18 cellular contexts compared by ENCODE assay signal in the genomic region with DNA sequence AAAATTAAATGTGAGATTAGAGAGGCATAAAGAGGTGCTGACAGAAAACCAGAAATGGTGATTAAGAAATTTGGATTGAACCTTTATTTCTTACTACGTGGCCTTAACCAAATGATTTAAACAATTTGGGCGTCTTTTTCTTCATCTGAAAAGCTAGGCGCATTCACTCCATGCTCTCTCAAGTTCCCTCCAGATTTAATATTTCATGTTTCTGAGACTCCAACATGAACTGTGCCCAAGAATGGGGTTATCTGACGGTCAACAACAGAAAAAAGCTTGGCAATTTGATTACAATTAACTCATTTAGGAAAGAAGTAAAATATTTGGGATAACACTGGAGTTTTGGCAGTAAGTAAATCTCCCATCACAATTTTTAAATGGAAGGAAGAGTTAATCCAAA.
DNase-seq lines count a peak whose midpoint lies in the region; ATAC-seq and TF ChIP-seq lines count a peak whose summit lies in the region.
"Had no signal": no experiment of that assay in that cellular context is flagged by ENCODE, and none has a peak within 500 bp of the region (broad histone marks: within the 10 kb centered on the region; RNA-seq: fewer than 3 reads in every experiment).

No MANE protein-coding gene starts in this region.

- TF ChIP-seq CTCF in esophagus squamous epithelium (IDR thresholded peaks at IDR 0.05) = no peak
- no peak for TF ChIP-seq CTCF in lower lobe of right lung (IDR thresholded peaks at IDR 0.05)
- TF ChIP-seq CTCF in stomach (IDR thresholded peaks at IDR 0.05) = no peak
- TF ChIP-seq CTCF in CD8-positive, alpha-beta T cell (IDR thresholded peaks at IDR 0.05) = no peak

- ATAC-seq in lower lobe of right lung (no peak), GM21619 (IDR thresholded peaks at IDR 0.05; ENCODE audit: unreplicated experiment) (no peak), GM18858 (IDR thresholded peaks at IDR 0.05; ENCODE audit: unreplicated experiment) (no peak)
- no peak for ATAC-seq in CD8-positive, alpha-beta T cell

- 63 to 70% methylated on average over 4 of the region's 4 CpGs for WGBS in esophagus squamous epithelium, 2 donors
- 77 to 88% (median 82%) methylated on average over 4 of the region's 4 CpGs for WGBS in stomach, 5 donors

- H3K27me3 Mint-ChIP-seq in CD8-positive, alpha-beta T cell (ENCODE audit: low read depth) = no peaks in the 10 kb centered on the region
- H3K27me3 Mint-ChIP-seq: B cell; CD4-positive, alpha-beta T cell had no signal

- no peak overlapping the region for H3K9ac ChIP-seq in SK-N-MC (ENCODE audit: insufficient read length)
- H3K9ac ChIP-seq: KMS-11 had no signal

- POLR2A ChIA-PET in CD8-positive, alpha-beta T cell (lab: Charles Lee) = no interaction called here

- no peak overlapping the region for H3K4me3 Mint-ChIP-seq in CD8-positive, alpha-beta T cell
- H3K4me3 Mint-ChIP-seq: B cell; CD4-positive, alpha-beta T cell had no signal

- no peak for TF ChIP-seq EP300 in stomach (IDR thresholded peaks at IDR 0.05)

- H3K4me3 ChIP-seq in SK-N-MC (no peak overlapping the region), esophagus squamous epithelium (no peak overlapping the region), lower lobe of right lung (no peak overlapping the region), stomach (no peak overlapping the region)
- no peak overlapping the region for H3K4me3 ChIP-seq in CD8-positive, alpha-beta T cell (ENCODE audit: low read depth, low read length)
- H3K4me3 ChIP-seq: PC-9 had no signal

- H3K27me3 ChIP-seq in esophagus squamous epithelium = no peaks in the 10 kb centered on the region
- H3K27me3 ChIP-seq in lower lobe of right lung (ENCODE audit: low read depth) = no peaks in the 10 kb centered on the region
- H3K27me3 ChIP-seq in stomach = no peaks in the 10 kb centered on the region
- H3K27me3 ChIP-seq in CD8-positive, alpha-beta T cell (ENCODE audit: insufficient read depth, low read length) = no peaks in the 10 kb centered on the region

- peaks cover 42% of the 10 kb centered on the region for H3K36me3 Mint-ChIP-seq in CD8-positive, alpha-beta T cell

- CTCF ChIA-PET in CD8-positive, alpha-beta T cell (lab: Charles Lee) = no interaction called here

- DNase-seq in SK-N-MC (ENCODE audit: low read depth, low spot score) = no peak
- no peak for DNase-seq in esophagus squamous epithelium (lab: John Stamatoyannopoulos, UW)
- no peak for DNase-seq in lower lobe of right lung
- DNase-seq in stomach = no peak
- DNase-seq in stimulated activated naive CD4-positive, alpha-beta T cell treated with Interleukin-2 at 50 U/mL for 16 hours (lab: John Stamatoyannopoulos, UW) = no peak
- no peak for DNase-seq in CD8-positive, alpha-beta T cell
- DNase-seq: CD4-positive, alpha-beta T cell; DND-41; GDM1; NCI-H1105; NCI-H1930; NCI-H2171; NCI-H774; PC-9 had no signal

- H3K9me3 ChIP-seq in SK-N-MC (ENCODE audit: low read depth, low read length) (no peaks in the 10 kb centered on the region; the same call in 1 of the 2 replicates), esophagus squamous epithelium (no peaks in the 10 kb centered on the region), lower lobe of right lung (no peaks in the 10 kb centered on the region), stomach (no peaks in the 10 kb centered on the region)
- no peaks in the 10 kb centered on the region for H3K9me3 ChIP-seq in CD8-positive, alpha-beta T cell (ENCODE audit: low read length)

- peaks cover 53% of the 10 kb centered on the region for H3K4me1 Mint-ChIP-seq in CD8-positive, alpha-beta T cell (ENCODE audit: low read depth)

- no peaks in the 10 kb centered on the region for H3K9me3 Mint-ChIP-seq in CD8-positive, alpha-beta T cell
- H3K9me3 Mint-ChIP-seq: CD4-positive, alpha-beta T cell had no signal

- H3K27ac Mint-ChIP-seq in CD8-positive, alpha-beta T cell = no peak overlapping the region
- H3K27ac Mint-ChIP-seq: B cell had no signal

- intact Hi-C loops in esophagus squamous epithelium (cut with DNase I) = no loop called here
- intact Hi-C loops in lower lobe of right lung (cut with DNase I) = no loop called here
- intact Hi-C loops in stomach (cut with DNase I; ENCODE audit: low total_unique reads) = no loop called here
- intact Hi-C loops in CD8-positive, alpha-beta T cell (cut with DNase I, micrococcal nuclease) = no loop called here

- TF ChIP-seq POLR2A in esophagus squamous epithelium (IDR thresholded peaks at IDR 0.05) (no peak), stomach (IDR thresholded peaks at IDR 0.05) (no peak)

- peaks cover 0 to 28% (median 3%) of the 10 kb centered on the region in 3 donors for H3K4me1 ChIP-seq in esophagus squamous epithelium
- peaks cover 18% of the 10 kb centered on the region for H3K4me1 ChIP-seq in lower lobe of right lung
- H3K4me1 ChIP-seq in stomach = peaks cover 0 to 9% (median 0%) of the 10 kb centered on the region in 4 donors
- no peaks in the 10 kb centered on the region for H3K4me1 ChIP-seq in CD8-positive, alpha-beta T cell (ENCODE audit: insufficient read depth, low read length)

- H3K36me3 ChIP-seq in SK-N-MC (ENCODE audit: insufficient read depth, low read length) = no peaks in the 10 kb centered on the region
- H3K36me3 ChIP-seq in esophagus squamous epithelium = no peaks in the 10 kb centered on the region
- no peaks in the 10 kb centered on the region for H3K36me3 ChIP-seq in lower lobe of right lung
- H3K36me3 ChIP-seq in stomach = no peaks in the 10 kb centered on the region
- H3K36me3 ChIP-seq in CD8-positive, alpha-beta T cell (ENCODE audit: insufficient read depth, low read length) = no peaks in the 10 kb centered on the region

- peak overlapping the region; percentile 48; the same call in 1 of the 2 replicates for H3K27ac ChIP-seq in SK-N-MC
- peak overlapping the region in 3 of 4 donors; percentile 53 to 69 (median 63) for H3K27ac ChIP-seq in esophagus squamous epithelium
- peak overlapping the region; percentile 62 for H3K27ac ChIP-seq in lower lobe of right lung
- H3K27ac ChIP-seq in stomach = peak overlapping the region in 4 of 5 donors; percentile 6 to 52 (median 37)
- H3K27ac ChIP-seq in CD8-positive, alpha-beta T cell (ENCODE audit: low read depth, low read length) = no peak overlapping the region
- H3K27ac ChIP-seq: KMS-11, PC-9 had no signal
